ENCODE assay signal across 21 cellular contexts in the genomic region with DNA sequence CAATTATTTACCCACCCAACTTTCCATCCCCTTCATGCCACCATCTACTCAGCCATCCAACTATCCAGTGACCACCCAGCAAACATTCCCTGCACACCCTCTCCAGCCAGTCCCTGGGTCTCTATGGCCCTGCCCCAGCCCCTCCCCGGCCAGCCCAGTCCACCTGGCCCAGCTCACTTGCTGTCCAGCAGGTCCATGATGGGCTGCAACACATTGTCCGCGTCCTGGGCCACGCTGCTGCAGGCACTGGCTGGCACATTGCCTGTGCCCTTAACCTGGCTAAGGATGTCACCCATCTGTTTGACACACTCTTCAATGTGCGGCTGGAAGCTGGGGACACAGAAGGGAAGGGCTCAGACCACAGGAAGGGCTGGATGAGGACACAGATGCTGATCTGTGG.
"Had no signal": no experiment of that assay in that cellular context is flagged by ENCODE, and none has a peak within 500 bp of the region (broad histone marks: within the 10 kb centered on the region; RNA-seq: fewer than 3 reads in every experiment).

No MANE protein-coding gene starts in this region.

- ATAC-seq: effector memory CD8-positive, alpha-beta T cell; left lobe of liver; mucosa of descending colon; naive thymus-derived CD8-positive, alpha-beta T cell; psoas muscle; right lobe of liver; stimulated activated effector memory CD8-positive, alpha-beta T cell treated with anti-CD3 and anti-CD28 coated beads, Interleukin-12 subunit alpha, Interleukin-12 subunit beta, amount 100 ng/mL, for 72 hours; stimulated activated naive CD8-positive, alpha-beta T cell treated with anti-CD3 and anti-CD28 coated beads, Interleukin-15, Interleukin-2, amounts not matched to agents 100 U/mL and 50 U/mL, for 24 hours had no signal

- H3K4me3 ChIP-seq: esophagus squamous epithelium, hepatocyte, mucosa of descending colon, psoas muscle, right lobe of liver, tibial artery, upper lobe of left lung, uterus had no signal

- H3K36me3 ChIP-seq: esophagus squamous epithelium, right lobe of liver, upper lobe of left lung, uterus had no signal

- H3K36me3 Mint-ChIP-seq: stimulated activated effector memory CD8-positive, alpha-beta T cell treated with anti-CD3 and anti-CD28 coated beads, Interleukin-12 subunit alpha, Interleukin-12 subunit beta, amount 100 ng/mL, for 72 hours had no signal

- H3K27ac ChIP-seq: esophagus squamous epithelium, hepatocyte, psoas muscle, right lobe of liver, tibial artery, upper lobe of left lung, uterus had no signal

- H2AFZ ChIP-seq: hepatocyte had no signal

- H3K4me1 Mint-ChIP-seq: neural crest cell had no signal

- H3K79me2 ChIP-seq: hepatocyte had no signal

- DNase-seq: effector memory CD8-positive, alpha-beta T cell; esophagus squamous epithelium; foreskin melanocyte; head of caudate nucleus; kidney glomerular epithelial cell; mucosa of descending colon; naive thymus-derived CD8-positive, alpha-beta T cell; nucleus accumbens; retina; right lobe of liver; stimulated activated CD4-positive, alpha-beta T cell treated with anti-CD3 and anti-CD28 coated beads, Interleukin-4, amount 100 ng/mL, for 1 hour; stimulated activated CD8-positive, alpha-beta memory T cell treated with anti-CD3 and anti-CD28 coated beads, Interleukin-4, amount 100 ng/mL, for 48 hours; stimulated activated naive CD8-positive, alpha-beta T cell treated with anti-CD3 and anti-CD28 coated beads, Interleukin-15, Interleukin-2, amounts not matched to agents 100 U/mL and 50 U/mL, for 24 hours; tibial artery; upper lobe of left lung; uterus had no signal

- H3K9me3 ChIP-seq: mucosa of descending colon, right lobe of liver had no signal

- H3K27ac Mint-ChIP-seq: effector memory CD8-positive, alpha-beta T cell; naive thymus-derived CD8-positive, alpha-beta T cell; stimulated activated effector memory CD8-positive, alpha-beta T cell treated with anti-CD3 and anti-CD28 coated beads, Interleukin-12 subunit alpha, Interleukin-12 subunit beta, amount 100 ng/mL, for 72 hours had no signal

- H3K27me3 ChIP-seq: hepatocyte, right lobe of liver, tibial artery, upper lobe of left lung, uterus had no signal

- H3K4me3 Mint-ChIP-seq: effector memory CD8-positive, alpha-beta T cell; naive thymus-derived CD8-positive, alpha-beta T cell; neural crest cell; stimulated activated effector memory CD8-positive, alpha-beta T cell treated with anti-CD3 and anti-CD28 coated beads, Interleukin-12 subunit alpha, Interleukin-12 subunit beta, amount 100 ng/mL, for 72 hours had no signal

- H3K4me1 ChIP-seq: esophagus squamous epithelium, psoas muscle, right lobe of liver, tibial artery, upper lobe of left lung, uterus had no signal

- H3K4me2 ChIP-seq: hepatocyte had no signal
